9 cellular contexts compared by ENCODE assay signal in the genomic region with DNA sequence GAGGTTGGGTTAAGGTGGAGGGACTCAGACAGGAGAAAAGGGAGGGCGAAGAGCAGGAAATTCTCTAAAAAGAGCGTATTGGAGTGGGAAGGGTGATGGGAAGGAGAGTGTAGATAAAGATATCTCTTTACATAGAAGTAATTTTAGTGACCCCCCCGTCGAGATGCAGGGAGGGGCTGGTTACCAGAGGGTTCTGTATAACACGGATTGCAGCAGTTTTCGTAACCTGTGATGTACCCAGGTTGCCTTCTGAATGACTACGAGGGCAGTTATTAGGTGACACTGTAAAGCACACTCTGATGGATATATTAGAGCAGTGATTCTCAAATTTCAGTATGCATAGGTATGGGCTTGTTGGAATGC. TPM values are rescaled to one million over a fixed set of nuclear protein-coding genes. Genes with fewer than 3 reads are reported as not detected.
DNase-seq lines count a peak whose midpoint lies in the region; ATAC-seq, FAIRE-seq and TF ChIP-seq lines count a peak whose summit lies in the region.
"Had no signal": no experiment of that assay in that cellular context is flagged by ENCODE, and none has a peak within 500 bp of the region (broad histone marks: within the 10 kb centered on the region; RNA-seq: fewer than 3 reads in every experiment).

No MANE protein-coding gene starts in this region.

- H3K4me3 Mint-ChIP-seq in T-helper 2 cell treated with Interferon-gamma antibody and Interleukin-4, amounts not matched to agents 5 μg/mL and 100 μg/mL, for 36 hours = peak overlapping the region; percentile 98
- H3K4me3 Mint-ChIP-seq in activated CD8-positive, alpha-beta T cell treated with anti-CD3 and anti-CD28 coated beads, Interleukin-2, amount 10 ng/mL, durations not matched to agents 7 days and 5 days = peak overlapping the region; percentile 87
- peak overlapping the region; percentile 90 to 98 (median 95) for H3K4me3 Mint-ChIP-seq in immature natural killer cell

- H3K27ac ChIP-seq in thoracic aorta = peak overlapping the region; percentile 79 to 91

- H3K27me3 Mint-ChIP-seq in T-helper 2 cell treated with Interferon-gamma antibody and Interleukin-4, amounts not matched to agents 5 μg/mL and 100 μg/mL, for 36 hours (ENCODE audit: low read depth) = no peaks in the 10 kb centered on the region
- no peaks in the 10 kb centered on the region for H3K27me3 Mint-ChIP-seq in activated CD8-positive, alpha-beta T cell treated with anti-CD3 and anti-CD28 coated beads, Interleukin-2, amount 10 ng/mL, durations not matched to agents 7 days and 5 days (ENCODE audit: low read depth)
- H3K27me3 Mint-ChIP-seq in immature natural killer cell (ENCODE audit: low read depth in 3 of 3) = peaks cover 4 to 10% (median 7%) of the 10 kb centered on the region in 3 donors

- no peak for FAIRE-seq in frontal cortex (lab: Jason Lieb, UNC)

- no peaks in the 10 kb centered on the region for H3K9me3 ChIP-seq in thoracic aorta

- peak overlapping the region; percentile 85 for H3K4me3 ChIP-seq in thoracic aorta

- no peak for TF ChIP-seq CTCF in thoracic aorta (IDR thresholded peaks at IDR 0.05)

- H3K9me3 Mint-ChIP-seq in T-helper 2 cell treated with Interferon-gamma antibody and Interleukin-4, amounts not matched to agents 5 μg/mL and 100 μg/mL, for 36 hours = no peaks in the 10 kb centered on the region
- H3K9me3 Mint-ChIP-seq in activated CD8-positive, alpha-beta T cell treated with anti-CD3 and anti-CD28 coated beads, Interleukin-2, amount 10 ng/mL, durations not matched to agents 7 days and 5 days (ENCODE audit: insufficient read depth) = no peaks in the 10 kb centered on the region
- H3K9me3 Mint-ChIP-seq in immature natural killer cell = no peaks in the 10 kb centered on the region

- no peak for ATAC-seq in activated CD8-positive, alpha-beta T cell treated with anti-CD3 and anti-CD28 coated beads, Interleukin-2, amount 10 ng/mL, durations not matched to agents 7 days and 5 days
- no peak for ATAC-seq in thoracic aorta (ENCODE audit: insufficient number of reproducible peaks, low FRiP score, low read depth)

- no peaks in the 10 kb centered on the region for H3K36me3 ChIP-seq in thoracic aorta

- no peaks in the 10 kb centered on the region for H3K27me3 ChIP-seq in thoracic aorta (replicated peaks; ENCODE audit: insufficient read depth)

- POLR2A ChIA-PET in activated CD8-positive, alpha-beta T cell treated with anti-CD3 and anti-CD28 coated beads, Interleukin-2, amount 10 ng/mL, durations not matched to agents 7 days and 5 days (lab: Charles Lee) = no interaction called here

- H3K27ac Mint-ChIP-seq in T-helper 2 cell treated with Interferon-gamma antibody and Interleukin-4, amounts not matched to agents 5 μg/mL and 100 μg/mL, for 36 hours = peak overlapping the region; percentile 93
- H3K27ac Mint-ChIP-seq in activated CD8-positive, alpha-beta T cell treated with anti-CD3 and anti-CD28 coated beads, Interleukin-2, amount 10 ng/mL, durations not matched to agents 7 days and 5 days = peak overlapping the region; percentile 82
- H3K27ac Mint-ChIP-seq in immature natural killer cell = peak overlapping the region; percentile 91 to 98 (median 94)

- H3K4me1 Mint-ChIP-seq in T-helper 2 cell treated with Interferon-gamma antibody and Interleukin-4, amounts not matched to agents 5 μg/mL and 100 μg/mL, for 36 hours (ENCODE audit: low read depth) = peaks cover 14% of the 10 kb centered on the region
- H3K4me1 Mint-ChIP-seq in activated CD8-positive, alpha-beta T cell treated with anti-CD3 and anti-CD28 coated beads, Interleukin-2, amount 10 ng/mL, durations not matched to agents 7 days and 5 days (ENCODE audit: low read depth) = peaks cover 16% of the 10 kb centered on the region
- peaks cover 19 to 20% of the 10 kb centered on the region in 2 donors for H3K4me1 Mint-ChIP-seq in immature natural killer cell

- H3K36me3 Mint-ChIP-seq in T-helper 2 cell treated with Interferon-gamma antibody and Interleukin-4, amounts not matched to agents 5 μg/mL and 100 μg/mL, for 36 hours (ENCODE audit: low read depth) = no peaks in the 10 kb centered on the region
- no peaks in the 10 kb centered on the region for H3K36me3 Mint-ChIP-seq in activated CD8-positive, alpha-beta T cell treated with anti-CD3 and anti-CD28 coated beads, Interleukin-2, amount 10 ng/mL, durations not matched to agents 7 days and 5 days (ENCODE audit: low read depth)
- H3K36me3 Mint-ChIP-seq in immature natural killer cell = no peaks in the 10 kb centered on the region

- H3K4me1 ChIP-seq in thoracic aorta (ENCODE audit: control insufficient read depth in 1 of 2, low read depth in 2 of 2) = peaks cover 9 to 20% of the 10 kb centered on the region in 2 donors

- CTCF ChIA-PET in activated CD8-positive, alpha-beta T cell treated with anti-CD3 and anti-CD28 coated beads, Interleukin-2, amount 10 ng/mL, durations not matched to agents 7 days and 5 days (lab: Charles Lee) = interaction anchor here (3.4 kb wide), 1 partner anchor 11 kb away, joined by 19 read pairs; no protein-coding TSS in a partner anchor

- DNase-seq in T-helper 2 cell treated with Interferon-gamma antibody and Interleukin-4, amounts not matched to agents 5 μg/mL and 100 μg/mL, for 36 hours (ENCODE audit: low spot score) = no peak
- DNase-seq in T-helper 2 cell = no peak
- no peak for DNase-seq in activated CD8-positive, alpha-beta T cell treated with anti-CD3 and anti-CD28 coated beads, Interleukin-2, amount 10 ng/mL, durations not matched to agents 7 days and 5 days
- DNase-seq in immature natural killer cell = no peak
- no peak for DNase-seq in thoracic aorta (ENCODE audit: low spot score)
- DNase-seq in COLO829 (ENCODE audit: low spot score) = no peak
- no peak for DNase-seq in frontal cortex (ENCODE audit: low spot score in 2 of 2)
- DNase-seq in effector CD8-positive, alpha-beta T cell (lab: John Stamatoyannopoulos, UW) = no peak

RNA-seq across cellular contexts. Expression of a gene that starts 0.4 kb away (rescaled TPM):
- 1 to 10 TPM; 5.7 to 6.3 TPM for total RNA-seq in activated CD8-positive, alpha-beta T cell treated with anti-CD3 and anti-CD28 coated beads, Interleukin-2, amount 10 ng/mL, durations not matched to agents 7 days and 5 days
- polyA plus RNA-seq in immature natural killer cell = 1 to 10 TPM; 3.5 to 7.7 (median 4.4) TPM
- 10 to 100 TPM; 13.0 to 20.7 TPM for total RNA-seq in thoracic aorta
- 33.4 TPM for total RNA-seq in frontal cortex

RNA-seq across cellular contexts. Expression of a gene that starts 32.9 kb away (rescaled TPM):
- not detected for total RNA-seq in activated CD8-positive, alpha-beta T cell treated with anti-CD3 and anti-CD28 coated beads, Interleukin-2, amount 10 ng/mL, durations not matched to agents 7 days and 5 days
- under 1 TPM in 1 of 3 donors, not detected in 2; 0.19 TPM for polyA plus RNA-seq in immature natural killer cell
- total RNA-seq in thoracic aorta (not detected), frontal cortex (not detected)
- total RNA-seq: RPMI7951 had no signal

RNA-seq across cellular contexts. Expression of a gene that starts 53.6 kb away (rescaled TPM):
- 1 to 10 TPM; 1.2 to 1.3 TPM for total RNA-seq in activated CD8-positive, alpha-beta T cell treated with anti-CD3 and anti-CD28 coated beads, Interleukin-2, amount 10 ng/mL, durations not matched to agents 7 days and 5 days
- polyA plus RNA-seq in immature natural killer cell = 10 to 100 TPM in 1 of 3 donors, 1 to 10 TPM in 2; 9.4 to 20.3 (median 9.8) TPM
- 1 to 10 TPM; 1.3 to 1.8 TPM for total RNA-seq in thoracic aorta
- 1.2 TPM for total RNA-seq in frontal cortex
